Comparison of ENCODE assay signal across 15 cellular contexts in genomic region chr19:10084803-10085202, GRCh38. TPM values are rescaled to one million over a fixed set of nuclear protein-coding genes. Genes with fewer than 3 reads are reported as not detected.
DNase-seq lines count a peak whose midpoint lies in the region; ATAC-seq and TF ChIP-seq lines count a peak whose summit lies in the region.
"Had no signal": no experiment of that assay in that cellular context is flagged by ENCODE, and none has a peak within 500 bp of the region (broad histone marks: within the 10 kb centered on the region; RNA-seq: fewer than 3 reads in every experiment).

No MANE protein-coding gene starts in this region.

- H3K27ac Mint-ChIP-seq in T-helper 1 cell treated with Interleukin-12 subunit alpha and Interleukin-12 subunit beta and Interleukin-4 antibody, amounts not matched to agents 30 μg/mL and 1 μg/mL, for 36 hours: no peak overlapping the region
- peak overlapping the region; percentile 90 for H3K27ac Mint-ChIP-seq in CD8-positive, alpha-beta T cell
- peak overlapping the region; percentile 88 for H3K27ac Mint-ChIP-seq in activated T-helper 1 cell treated with anti-CD3 and anti-CD28 coated beads, Interleukin-12 subunit alpha, Interleukin-12 subunit beta, Interleukin-2, Interleukin-4 antibody, amounts not matched to agents 30 ng/mL and 10 ng/mL and 1 ng/mL, durations not matched to agents 14 hours and 24 hours and 36 hours
- peak overlapping the region in 9 of 10 donors; percentile 80 to 95 (median 92) for H3K27ac Mint-ChIP-seq in naive thymus-derived CD8-positive, alpha-beta T cell

- peaks cover 6% of the 10 kb centered on the region for H3K36me3 ChIP-seq in CD8-positive, alpha-beta T cell (ENCODE audit: insufficient read depth, low read length)

- no peaks in the 10 kb centered on the region for H3K9me3 ChIP-seq in CD8-positive, alpha-beta T cell (ENCODE audit: low read length)

- H3K4me3 ChIP-seq in CD8-positive, alpha-beta T cell (ENCODE audit: low read depth, low read length): no peak overlapping the region
- H3K4me3 ChIP-seq: hepatocyte had no signal

- H3K9me3 Mint-ChIP-seq in T-helper 1 cell treated with Interleukin-12 subunit alpha and Interleukin-12 subunit beta and Interleukin-4 antibody, amounts not matched to agents 30 μg/mL and 1 μg/mL, for 36 hours: no peaks in the 10 kb centered on the region
- H3K9me3 Mint-ChIP-seq in CD8-positive, alpha-beta T cell: no peaks in the 10 kb centered on the region
- H3K9me3 Mint-ChIP-seq in activated T-helper 1 cell treated with anti-CD3 and anti-CD28 coated beads, Interleukin-12 subunit alpha, Interleukin-12 subunit beta, Interleukin-2, Interleukin-4 antibody, amounts not matched to agents 30 ng/mL and 10 ng/mL and 1 ng/mL, durations not matched to agents 14 hours and 24 hours and 36 hours: no peaks in the 10 kb centered on the region
- H3K9me3 Mint-ChIP-seq in naive thymus-derived CD8-positive, alpha-beta T cell: no peaks in the 10 kb centered on the region

- H3K27ac ChIP-seq in CD8-positive, alpha-beta T cell (ENCODE audit: low read depth, low read length): no peak overlapping the region
- H3K27ac ChIP-seq: 22Rv1, hepatocyte had no signal

- H3K36me3 Mint-ChIP-seq in T-helper 1 cell treated with Interleukin-12 subunit alpha and Interleukin-12 subunit beta and Interleukin-4 antibody, amounts not matched to agents 30 μg/mL and 1 μg/mL, for 36 hours (ENCODE audit: low read depth): peaks cover 15% of the 10 kb centered on the region
- peaks cover 19% of the 10 kb centered on the region for H3K36me3 Mint-ChIP-seq in CD8-positive, alpha-beta T cell
- peaks cover 13% of the 10 kb centered on the region for H3K36me3 Mint-ChIP-seq in activated T-helper 1 cell treated with anti-CD3 and anti-CD28 coated beads, Interleukin-12 subunit alpha, Interleukin-12 subunit beta, Interleukin-2, Interleukin-4 antibody, amounts not matched to agents 30 ng/mL and 10 ng/mL and 1 ng/mL, durations not matched to agents 14 hours and 24 hours and 36 hours (ENCODE audit: low read depth)
- peaks cover 0 to 13% (median 0%) of the 10 kb centered on the region in 3 donors for H3K36me3 Mint-ChIP-seq in naive thymus-derived CD8-positive, alpha-beta T cell

- DNase-seq in T-helper 1 cell: no peak
- DNase-seq in CD8-positive, alpha-beta T cell: no peak
- no peak for DNase-seq in activated T-helper 1 cell treated with anti-CD3 and anti-CD28 coated beads, Interleukin-12 subunit alpha, Interleukin-12 subunit beta, Interleukin-2, Interleukin-4 antibody, amounts not matched to agents 30 ng/mL and 10 ng/mL and 1 ng/mL, durations not matched to agents 14 hours and 24 hours and 36 hours (ENCODE audit: low spot score)
- no peak for DNase-seq in naive thymus-derived CD8-positive, alpha-beta T cell
- no peak for DNase-seq in HPDE6-E6E7 (ENCODE audit: extremely low spot score)
- DNase-seq: activated gamma-delta T cell, GF-D8, NCI-H1694, NCI-H2227 treated with DMSO at 0.1 percent for 48 hours had no signal

- ATAC-seq in CD8-positive, alpha-beta T cell: no peak
- ATAC-seq in naive thymus-derived CD8-positive, alpha-beta T cell: no peak
- no peak for ATAC-seq in HG02759 (IDR thresholded peaks at IDR 0.05; ENCODE audit: unreplicated experiment)
- ATAC-seq in GM21526 (IDR thresholded peaks at IDR 0.05; ENCODE audit: low FRiP score, unreplicated experiment): no peak

- no peak for TF ChIP-seq CTCF in CD8-positive, alpha-beta T cell (IDR thresholded peaks at IDR 0.05)

- intact Hi-C loops in CD8-positive, alpha-beta T cell (cut with DNase I, micrococcal nuclease): loop anchor here in 1 of 2 experiments (5.0 kb wide), 1 partner anchor 152 kb away; no protein-coding TSS in a partner anchor
- intact Hi-C loops in activated T-helper 1 cell treated with anti-CD3 and anti-CD28 coated beads, Interleukin-12 subunit alpha, Interleukin-12 subunit beta, Interleukin-2, Interleukin-4 antibody, amounts not matched to agents 30 ng/mL and 10 ng/mL and 1 ng/mL, durations not matched to agents 14 hours and 24 hours and 36 hours (cut with micrococcal nuclease): no loop called here

- POLR2A ChIA-PET in CD8-positive, alpha-beta T cell (lab: Charles Lee): interaction anchor here (0.7 to 1.3 kb wide), 3 partner anchors 12 to 856 kb away, joined by 3 to 4 read pairs (median 3); no protein-coding TSS in a partner anchor
- POLR2A ChIA-PET in naive thymus-derived CD8-positive, alpha-beta T cell (lab: Charles Lee): interaction anchor here (1.0 to 1.9 kb wide), 4 partner anchors 10 to 21 kb away, joined by 3 to 7 read pairs (median 4); partner anchors contain the start of gene PPAN

- peaks cover 6% of the 10 kb centered on the region for H3K4me1 ChIP-seq in CD8-positive, alpha-beta T cell (ENCODE audit: insufficient read depth, low read length)

- peak overlapping the region; percentile 87 for H3K4me3 Mint-ChIP-seq in T-helper 1 cell treated with Interleukin-12 subunit alpha and Interleukin-12 subunit beta and Interleukin-4 antibody, amounts not matched to agents 30 μg/mL and 1 μg/mL, for 36 hours
- H3K4me3 Mint-ChIP-seq in CD8-positive, alpha-beta T cell: peak overlapping the region; percentile 87
- peak overlapping the region; percentile 90 for H3K4me3 Mint-ChIP-seq in activated T-helper 1 cell treated with anti-CD3 and anti-CD28 coated beads, Interleukin-12 subunit alpha, Interleukin-12 subunit beta, Interleukin-2, Interleukin-4 antibody, amounts not matched to agents 30 ng/mL and 10 ng/mL and 1 ng/mL, durations not matched to agents 14 hours and 24 hours and 36 hours
- H3K4me3 Mint-ChIP-seq in naive thymus-derived CD8-positive, alpha-beta T cell: peak overlapping the region; percentile 27 to 89 (median 86)

- H3K4me1 Mint-ChIP-seq in T-helper 1 cell treated with Interleukin-12 subunit alpha and Interleukin-12 subunit beta and Interleukin-4 antibody, amounts not matched to agents 30 μg/mL and 1 μg/mL, for 36 hours (ENCODE audit: low read depth): peaks cover 12% of the 10 kb centered on the region
- peaks cover 10% of the 10 kb centered on the region for H3K4me1 Mint-ChIP-seq in CD8-positive, alpha-beta T cell (ENCODE audit: low read depth)
- H3K4me1 Mint-ChIP-seq in activated T-helper 1 cell treated with anti-CD3 and anti-CD28 coated beads, Interleukin-12 subunit alpha, Interleukin-12 subunit beta, Interleukin-2, Interleukin-4 antibody, amounts not matched to agents 30 ng/mL and 10 ng/mL and 1 ng/mL, durations not matched to agents 14 hours and 24 hours and 36 hours (ENCODE audit: low read depth): peaks cover 7% of the 10 kb centered on the region
- peaks cover 6 to 13% (median 9%) of the 10 kb centered on the region in 4 donors for H3K4me1 Mint-ChIP-seq in naive thymus-derived CD8-positive, alpha-beta T cell

- no peaks in the 10 kb centered on the region for H3K27me3 ChIP-seq in CD8-positive, alpha-beta T cell (ENCODE audit: insufficient read depth, low read length)
- H3K27me3 ChIP-seq: hepatocyte had no signal

- CTCF ChIA-PET in CD8-positive, alpha-beta T cell (lab: Charles Lee): interaction anchor here (1.2 to 1.4 kb wide), 2 partner anchors 10 to 11 kb away, joined by 3 read pairs; no protein-coding TSS in a partner anchor

- peaks cover 3% of the 10 kb centered on the region for H3K27me3 Mint-ChIP-seq in T-helper 1 cell treated with Interleukin-12 subunit alpha and Interleukin-12 subunit beta and Interleukin-4 antibody, amounts not matched to agents 30 μg/mL and 1 μg/mL, for 36 hours (ENCODE audit: low read depth)
- no peaks in the 10 kb centered on the region for H3K27me3 Mint-ChIP-seq in CD8-positive, alpha-beta T cell (ENCODE audit: low read depth)
- H3K27me3 Mint-ChIP-seq in activated T-helper 1 cell treated with anti-CD3 and anti-CD28 coated beads, Interleukin-12 subunit alpha, Interleukin-12 subunit beta, Interleukin-2, Interleukin-4 antibody, amounts not matched to agents 30 ng/mL and 10 ng/mL and 1 ng/mL, durations not matched to agents 14 hours and 24 hours and 36 hours (ENCODE audit: insufficient read depth): peaks cover 2% of the 10 kb centered on the region
- no peaks in the 10 kb centered on the region for H3K27me3 Mint-ChIP-seq in naive thymus-derived CD8-positive, alpha-beta T cell

RNA-seq across cellular contexts. Expression of gene SHFL, which starts 1.3 kb away (rescaled TPM):
- 10 to 100 TPM; 56.4 to 61.6 TPM for total RNA-seq in CD8-positive, alpha-beta T cell
- total RNA-seq in activated T-helper 1 cell treated with anti-CD3 and anti-CD28 coated beads, Interleukin-12 subunit alpha, Interleukin-12 subunit beta, Interleukin-2, Interleukin-4 antibody, amounts not matched to agents 30 ng/mL and 10 ng/mL and 1 ng/mL, durations not matched to agents 14 hours and 24 hours and 36 hours: 64.1 and 70.5 TPM in 2 replicates
- total RNA-seq in naive thymus-derived CD8-positive, alpha-beta T cell: 100 to 1,000 TPM; 109 to 113 TPM
- polyA plus RNA-seq in naive thymus-derived CD8-positive, alpha-beta T cell: 10 to 100 TPM; 32.0 to 51.3 (median 34.6) TPM

RNA-seq across cellular contexts. Expression of gene ANGPTL6, which starts 17.7 kb away (rescaled TPM):
- 1 to 10 TPM; 1.2 TPM for total RNA-seq in CD8-positive, alpha-beta T cell
- total RNA-seq in activated T-helper 1 cell treated with anti-CD3 and anti-CD28 coated beads, Interleukin-12 subunit alpha, Interleukin-12 subunit beta, Interleukin-2, Interleukin-4 antibody, amounts not matched to agents 30 ng/mL and 10 ng/mL and 1 ng/mL, durations not matched to agents 14 hours and 24 hours and 36 hours: 8.2 and 8.5 TPM in 2 replicates
- 1 to 10 TPM; 1.3 to 1.8 TPM for total RNA-seq in naive thymus-derived CD8-positive, alpha-beta T cell
- polyA plus RNA-seq in naive thymus-derived CD8-positive, alpha-beta T cell: under 1 TPM; 0.54 to 0.82 (median 0.65) TPM
- polyA plus RNA-seq: neural cell had no signal

RNA-seq across cellular contexts. Expression of gene PPAN, which starts 21.4 kb away (rescaled TPM):
- 100 to 1,000 TPM in 1 of 2 experiments, 10 to 100 TPM in 1; 97.6 to 114 TPM for total RNA-seq in CD8-positive, alpha-beta T cell
- 234 and 250 TPM in 2 replicates for total RNA-seq in activated T-helper 1 cell treated with anti-CD3 and anti-CD28 coated beads, Interleukin-12 subunit alpha, Interleukin-12 subunit beta, Interleukin-2, Interleukin-4 antibody, amounts not matched to agents 30 ng/mL and 10 ng/mL and 1 ng/mL, durations not matched to agents 14 hours and 24 hours and 36 hours
- 100 to 1,000 TPM; 109 to 122 TPM for total RNA-seq in naive thymus-derived CD8-positive, alpha-beta T cell
- 10 to 100 TPM; 15.7 to 42.7 (median 25.8) TPM for polyA plus RNA-seq in naive thymus-derived CD8-positive, alpha-beta T cell

RNA-seq across cellular contexts. Expression of gene P2RY11, which starts 26.7 kb away (rescaled TPM):
- total RNA-seq in CD8-positive, alpha-beta T cell: 10 to 100 TPM; 74.4 to 76.3 TPM
- total RNA-seq in activated T-helper 1 cell treated with anti-CD3 and anti-CD28 coated beads, Interleukin-12 subunit alpha, Interleukin-12 subunit beta, Interleukin-2, Interleukin-4 antibody, amounts not matched to agents 30 ng/mL and 10 ng/mL and 1 ng/mL, durations not matched to agents 14 hours and 24 hours and 36 hours: 64.4 and 64.9 TPM in 2 replicates
- 10 to 100 TPM; 61.4 to 68.0 TPM for total RNA-seq in naive thymus-derived CD8-positive, alpha-beta T cell
- 1 to 10 TPM; 2.2 to 4.2 (median 2.9) TPM for polyA plus RNA-seq in naive thymus-derived CD8-positive, alpha-beta T cell

RNA-seq across cellular contexts. Expression of gene EIF3G, which starts 34.9 kb away (rescaled TPM):
- 100 to 1,000 TPM; 331 to 334 TPM for total RNA-seq in CD8-positive, alpha-beta T cell
- total RNA-seq in activated T-helper 1 cell treated with anti-CD3 and anti-CD28 coated beads, Interleukin-12 subunit alpha, Interleukin-12 subunit beta, Interleukin-2, Interleukin-4 antibody, amounts not matched to agents 30 ng/mL and 10 ng/mL and 1 ng/mL, durations not matched to agents 14 hours and 24 hours and 36 hours: 371 and 377 TPM in 2 replicates
- 100 to 1,000 TPM; 363 to 378 TPM for total RNA-seq in naive thymus-derived CD8-positive, alpha-beta T cell
- 100 to 1,000 TPM; 226 to 282 (median 269) TPM for polyA plus RNA-seq in naive thymus-derived CD8-positive, alpha-beta T cell
